1 cellular context compared by ENCODE assay signal in the genomic region with DNA sequence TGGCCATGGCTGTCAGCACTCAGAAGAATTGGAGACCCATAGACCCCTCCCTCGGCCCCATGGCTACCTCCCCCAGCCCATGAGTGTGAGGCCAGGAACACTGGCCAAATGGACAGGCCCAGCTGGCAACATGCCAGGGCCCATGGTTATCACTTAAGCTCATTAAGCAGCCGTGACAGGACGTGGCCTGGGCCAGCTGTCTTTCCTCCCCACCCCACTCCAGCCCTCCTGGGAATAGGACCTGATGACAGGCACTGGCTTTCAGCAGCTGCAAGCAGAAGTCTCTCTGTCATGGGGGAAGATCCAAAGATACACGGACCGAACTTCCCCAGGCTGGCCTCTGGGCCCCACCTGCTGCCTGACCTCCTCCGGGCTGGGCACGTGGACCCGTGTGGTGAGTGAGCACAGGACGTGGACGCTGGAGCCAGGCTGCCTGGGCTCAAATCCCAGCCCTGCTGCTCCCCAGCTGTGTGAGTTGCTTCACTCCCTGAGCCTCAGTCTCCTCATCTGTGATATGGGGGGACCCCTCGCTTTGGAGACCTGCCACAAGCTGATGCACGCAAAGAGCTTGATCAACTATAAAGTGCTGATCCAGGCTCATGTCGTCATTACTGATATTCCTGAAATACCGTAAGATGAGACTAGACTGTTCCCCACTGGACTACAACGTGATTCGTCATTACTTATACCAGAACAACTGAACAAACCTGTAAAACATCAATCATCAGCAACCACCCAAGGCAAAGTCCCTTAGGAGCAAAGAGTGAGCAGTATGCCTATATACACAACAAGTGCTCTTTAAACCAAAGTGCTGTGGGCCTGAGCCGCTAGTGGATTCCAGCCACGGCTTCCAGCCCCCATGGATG.
TF ChIP-seq lines count a peak whose summit lies in the region.

No MANE protein-coding gene starts in this region.

TF ChIP-seq in HepG2, 621 proteins besides CTCF, POLR2A, EP300 and RAD21 (continued from another document and continues in another):
- TF ChIP-seq REL (CRISPR knock-in tag; conservative IDR thresholded peaks at IDR 0.05), result no peak
- TF ChIP-seq, protein P1, sequence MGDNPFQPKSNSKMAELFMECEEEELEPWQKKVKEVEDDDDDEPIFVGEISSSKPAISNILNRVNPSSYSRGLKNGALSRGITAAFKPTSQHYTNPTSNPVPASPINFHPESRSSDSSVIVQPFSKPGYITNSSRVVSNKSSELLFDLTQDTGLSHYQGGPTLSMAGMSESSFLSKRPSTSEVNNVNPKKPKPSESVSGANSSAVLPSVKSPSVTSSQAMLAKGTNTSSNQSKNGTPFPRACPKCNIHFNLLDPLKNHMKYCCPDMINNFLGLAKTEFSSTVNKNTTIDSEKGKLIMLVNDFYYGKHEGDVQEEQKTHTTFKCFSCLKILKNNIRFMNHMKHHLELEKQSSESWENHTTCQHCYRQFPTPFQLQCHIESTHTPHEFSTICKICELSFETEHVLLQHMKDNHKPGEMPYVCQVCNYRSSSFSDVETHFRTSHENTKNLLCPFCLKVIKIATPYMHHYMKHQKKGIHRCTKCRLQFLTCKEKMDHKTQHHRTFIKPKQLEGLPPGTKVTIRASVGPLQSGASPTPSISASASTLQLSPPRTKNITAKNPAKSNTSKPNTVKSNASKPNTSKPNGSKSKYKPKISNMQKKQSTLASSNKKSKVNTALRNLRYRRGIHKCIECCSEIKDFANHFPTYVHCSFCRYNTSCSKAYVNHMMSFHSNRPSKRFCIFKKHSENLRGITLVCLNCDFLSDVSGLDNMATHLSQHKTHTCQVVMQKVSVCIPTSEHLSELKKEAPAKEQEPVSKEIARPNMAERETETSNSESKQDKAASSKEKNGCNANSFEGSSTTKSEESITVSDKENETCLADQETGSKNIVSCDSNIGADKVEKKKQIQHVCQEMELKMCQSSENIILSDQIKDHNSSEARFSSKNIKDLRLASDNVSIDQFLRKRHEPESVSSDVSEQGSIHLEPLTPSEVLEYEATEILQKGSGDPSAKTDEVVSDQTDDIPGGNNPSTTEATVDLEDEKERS (CRISPR knock-in tag; IDR thresholded peaks at IDR 0.05), result peak; percentile 73; the same call in 1 of the 2 replicates
- TF ChIP-seq, protein P2, sequence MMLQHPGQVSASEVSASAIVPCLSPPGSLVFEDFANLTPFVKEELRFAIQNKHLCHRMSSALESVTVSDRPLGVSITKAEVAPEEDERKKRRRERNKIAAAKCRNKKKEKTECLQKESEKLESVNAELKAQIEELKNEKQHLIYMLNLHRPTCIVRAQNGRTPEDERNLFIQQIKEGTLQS (CRISPR knock-in tag; IDR thresholded peaks at IDR 0.05), result no peak
- TF ChIP-seq, protein P3, sequence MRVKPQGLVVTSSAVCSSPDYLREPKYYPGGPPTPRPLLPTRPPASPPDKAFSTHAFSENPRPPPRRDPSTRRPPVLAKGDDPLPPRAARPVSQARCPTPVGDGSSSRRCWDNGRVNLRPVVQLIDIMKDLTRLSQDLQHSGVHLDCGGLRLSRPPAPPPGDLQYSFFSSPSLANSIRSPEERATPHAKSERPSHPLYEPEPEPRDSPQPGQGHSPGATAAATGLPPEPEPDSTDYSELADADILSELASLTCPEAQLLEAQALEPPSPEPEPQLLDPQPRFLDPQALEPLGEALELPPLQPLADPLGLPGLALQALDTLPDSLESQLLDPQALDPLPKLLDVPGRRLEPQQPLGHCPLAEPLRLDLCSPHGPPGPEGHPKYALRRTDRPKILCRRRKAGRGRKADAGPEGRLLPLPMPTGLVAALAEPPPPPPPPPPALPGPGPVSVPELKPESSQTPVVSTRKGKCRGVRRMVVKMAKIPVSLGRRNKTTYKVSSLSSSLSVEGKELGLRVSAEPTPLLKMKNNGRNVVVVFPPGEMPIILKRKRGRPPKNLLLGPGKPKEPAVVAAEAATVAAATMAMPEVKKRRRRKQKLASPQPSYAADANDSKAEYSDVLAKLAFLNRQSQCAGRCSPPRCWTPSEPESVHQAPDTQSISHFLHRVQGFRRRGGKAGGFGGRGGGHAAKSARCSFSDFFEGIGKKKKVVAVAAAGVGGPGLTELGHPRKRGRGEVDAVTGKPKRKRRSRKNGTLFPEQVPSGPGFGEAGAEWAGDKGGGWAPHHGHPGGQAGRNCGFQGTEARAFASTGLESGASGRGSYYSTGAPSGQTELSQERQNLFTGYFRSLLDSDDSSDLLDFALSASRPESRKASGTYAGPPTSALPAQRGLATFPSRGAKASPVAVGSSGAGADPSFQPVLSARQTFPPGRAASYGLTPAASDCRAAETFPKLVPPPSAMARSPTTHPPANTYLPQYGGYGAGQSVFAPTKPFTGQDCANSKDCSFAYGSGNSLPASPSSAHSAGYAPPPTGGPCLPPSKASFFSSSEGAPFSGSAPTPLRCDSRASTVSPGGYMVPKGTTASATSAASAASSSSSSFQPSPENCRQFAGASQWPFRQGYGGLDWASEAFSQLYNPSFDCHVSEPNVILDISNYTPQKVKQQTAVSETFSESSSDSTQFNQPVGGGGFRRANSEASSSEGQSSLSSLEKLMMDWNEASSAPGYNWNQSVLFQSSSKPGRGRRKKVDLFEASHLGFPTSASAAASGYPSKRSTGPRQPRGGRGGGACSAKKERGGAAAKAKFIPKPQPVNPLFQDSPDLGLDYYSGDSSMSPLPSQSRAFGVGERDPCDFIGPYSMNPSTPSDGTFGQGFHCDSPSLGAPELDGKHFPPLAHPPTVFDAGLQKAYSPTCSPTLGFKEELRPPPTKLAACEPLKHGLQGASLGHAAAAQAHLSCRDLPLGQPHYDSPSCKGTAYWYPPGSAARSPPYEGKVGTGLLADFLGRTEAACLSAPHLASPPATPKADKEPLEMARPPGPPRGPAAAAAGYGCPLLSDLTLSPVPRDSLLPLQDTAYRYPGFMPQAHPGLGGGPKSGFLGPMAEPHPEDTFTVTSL (CRISPR knock-in tag; IDR thresholded peaks at IDR 0.05; ENCODE audit: borderline replicate concordance), result no peak
- no peak for TF ChIP-seq FOXA1 (IDR thresholded peaks at IDR 0.05)
- TF ChIP-seq FOXA1 (CRISPR knock-in tag; IDR thresholded peaks at IDR 0.05), result 0 out of 2 replicates have a peak, but pooled peaks have one; percentile 13
- TF ChIP-seq, protein P4, sequence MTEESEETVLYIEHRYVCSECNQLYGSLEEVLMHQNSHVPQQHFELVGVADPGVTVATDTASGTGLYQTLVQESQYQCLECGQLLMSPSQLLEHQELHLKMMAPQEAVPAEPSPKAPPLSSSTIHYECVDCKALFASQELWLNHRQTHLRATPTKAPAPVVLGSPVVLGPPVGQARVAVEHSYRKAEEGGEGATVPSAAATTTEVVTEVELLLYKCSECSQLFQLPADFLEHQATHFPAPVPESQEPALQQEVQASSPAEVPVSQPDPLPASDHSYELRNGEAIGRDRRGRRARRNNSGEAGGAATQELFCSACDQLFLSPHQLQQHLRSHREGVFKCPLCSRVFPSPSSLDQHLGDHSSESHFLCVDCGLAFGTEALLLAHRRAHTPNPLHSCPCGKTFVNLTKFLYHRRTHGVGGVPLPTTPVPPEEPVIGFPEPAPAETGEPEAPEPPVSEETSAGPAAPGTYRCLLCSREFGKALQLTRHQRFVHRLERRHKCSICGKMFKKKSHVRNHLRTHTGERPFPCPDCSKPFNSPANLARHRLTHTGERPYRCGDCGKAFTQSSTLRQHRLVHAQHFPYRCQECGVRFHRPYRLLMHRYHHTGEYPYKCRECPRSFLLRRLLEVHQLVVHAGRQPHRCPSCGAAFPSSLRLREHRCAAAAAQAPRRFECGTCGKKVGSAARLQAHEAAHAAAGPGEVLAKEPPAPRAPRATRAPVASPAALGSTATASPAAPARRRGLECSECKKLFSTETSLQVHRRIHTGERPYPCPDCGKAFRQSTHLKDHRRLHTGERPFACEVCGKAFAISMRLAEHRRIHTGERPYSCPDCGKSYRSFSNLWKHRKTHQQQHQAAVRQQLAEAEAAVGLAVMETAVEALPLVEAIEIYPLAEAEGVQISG (CRISPR knock-in tag; IDR thresholded peaks at IDR 0.05), result peak; percentile 29; the same call in 1 of the 2 replicates
- TF ChIP-seq ZNF775 (CRISPR knock-in tag; IDR thresholded peaks at IDR 0.05; ENCODE audit: borderline replicate concordance), result peak; percentile 2; the same call in 1 of the 2 replicates
- 0 out of 2 replicates have a peak, but pooled peaks have one; percentile 30 for TF ChIP-seq GTF3A (CRISPR knock-in tag; conservative IDR thresholded peaks at IDR 0.05)
- TF ChIP-seq ADNP (CRISPR knock-in tag; IDR thresholded peaks at IDR 0.05), result 0 out of 2 replicates have a peak, but pooled peaks have one; percentile 51
- 0 out of 2 replicates have a peak, but pooled peaks have one; percentile 65 for TF ChIP-seq ZSCAN25 (CRISPR knock-in tag; IDR thresholded peaks at IDR 0.05)
- no peak for TF ChIP-seq ZNF207 (IDR thresholded peaks at IDR 0.05; ENCODE audit: borderline replicate concordance)
- TF ChIP-seq, protein P5, sequence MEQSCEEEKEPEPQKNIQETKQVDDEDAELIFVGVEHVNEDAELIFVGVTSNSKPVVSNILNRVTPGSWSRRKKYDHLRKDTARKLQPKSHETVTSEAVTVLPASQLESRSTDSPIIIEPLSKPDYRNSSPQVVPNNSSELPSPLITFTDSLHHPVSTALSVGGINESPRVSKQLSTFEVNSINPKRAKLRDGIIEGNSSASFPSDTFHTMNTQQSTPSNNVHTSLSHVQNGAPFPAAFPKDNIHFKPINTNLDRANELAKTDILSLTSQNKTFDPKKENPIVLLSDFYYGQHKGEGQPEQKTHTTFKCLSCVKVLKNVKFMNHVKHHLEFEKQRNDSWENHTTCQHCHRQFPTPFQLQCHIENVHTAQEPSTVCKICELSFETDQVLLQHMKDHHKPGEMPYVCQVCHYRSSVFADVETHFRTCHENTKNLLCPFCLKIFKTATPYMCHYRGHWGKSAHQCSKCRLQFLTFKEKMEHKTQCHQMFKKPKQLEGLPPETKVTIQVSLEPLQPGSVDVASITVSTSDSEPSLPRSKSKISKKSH (CRISPR knock-in tag; IDR thresholded peaks at IDR 0.05; ENCODE audit: borderline replicate concordance), result peak; percentile 78; the same call in 1 of the 2 replicates
- TF ChIP-seq, protein P6, sequence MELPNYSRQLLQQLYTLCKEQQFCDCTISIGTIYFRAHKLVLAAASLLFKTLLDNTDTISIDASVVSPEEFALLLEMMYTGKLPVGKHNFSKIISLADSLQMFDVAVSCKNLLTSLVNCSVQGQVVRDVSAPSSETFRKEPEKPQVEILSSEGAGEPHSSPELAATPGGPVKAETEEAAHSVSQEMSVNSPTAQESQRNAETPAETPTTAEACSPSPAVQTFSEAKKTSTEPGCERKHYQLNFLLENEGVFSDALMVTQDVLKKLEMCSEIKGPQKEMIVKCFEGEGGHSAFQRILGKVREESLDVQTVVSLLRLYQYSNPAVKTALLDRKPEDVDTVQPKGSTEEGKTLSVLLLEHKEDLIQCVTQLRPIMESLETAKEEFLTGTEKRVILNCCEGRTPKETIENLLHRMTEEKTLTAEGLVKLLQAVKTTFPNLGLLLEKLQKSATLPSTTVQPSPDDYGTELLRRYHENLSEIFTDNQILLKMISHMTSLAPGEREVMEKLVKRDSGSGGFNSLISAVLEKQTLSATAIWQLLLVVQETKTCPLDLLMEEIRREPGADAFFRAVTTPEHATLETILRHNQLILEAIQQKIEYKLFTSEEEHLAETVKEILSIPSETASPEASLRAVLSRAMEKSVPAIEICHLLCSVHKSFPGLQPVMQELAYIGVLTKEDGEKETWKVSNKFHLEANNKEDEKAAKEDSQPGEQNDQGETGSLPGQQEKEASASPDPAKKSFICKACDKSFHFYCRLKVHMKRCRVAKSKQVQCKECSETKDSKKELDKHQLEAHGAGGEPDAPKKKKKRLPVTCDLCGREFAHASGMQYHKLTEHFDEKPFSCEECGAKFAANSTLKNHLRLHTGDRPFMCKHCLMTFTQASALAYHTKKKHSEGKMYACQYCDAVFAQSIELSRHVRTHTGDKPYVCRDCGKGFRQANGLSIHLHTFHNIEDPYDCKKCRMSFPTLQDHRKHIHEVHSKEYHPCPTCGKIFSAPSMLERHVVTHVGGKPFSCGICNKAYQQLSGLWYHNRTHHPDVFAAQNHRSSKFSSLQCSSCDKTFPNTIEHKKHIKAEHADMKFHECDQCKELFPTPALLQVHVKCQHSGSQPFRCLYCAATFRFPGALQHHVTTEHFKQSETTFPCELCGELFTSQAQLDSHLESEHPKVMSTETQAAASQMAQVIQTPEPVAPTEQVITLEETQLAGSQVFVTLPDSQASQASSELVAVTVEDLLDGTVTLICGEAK (IDR thresholded peaks at IDR 0.05), result no peak
- TF ChIP-seq, protein P6 (CRISPR knock-in tag; IDR thresholded peaks at IDR 0.05), result peak; percentile 60; the same call in 1 of the 2 replicates
- TF ChIP-seq GPN1 (CRISPR knock-in tag; IDR thresholded peaks at IDR 0.05; ENCODE audit: borderline replicate concordance), result no peak
- no peak for TF ChIP-seq ZFP90 (CRISPR knock-in tag; IDR thresholded peaks at IDR 0.05; ENCODE audit: borderline replicate concordance)
- 0 out of 2 replicates have a peak, but pooled peaks have one; percentile 34 for TF ChIP-seq DMAP1 (CRISPR knock-in tag; IDR thresholded peaks at IDR 0.05)
- no peak for TF ChIP-seq NR3C1 (CRISPR knock-in tag; IDR thresholded peaks at IDR 0.05)
- TF ChIP-seq KLF16 (CRISPR knock-in tag; IDR thresholded peaks at IDR 0.05), result no peak
- TF ChIP-seq RFXAP (CRISPR knock-in tag; IDR thresholded peaks at IDR 0.05; ENCODE audit: borderline replicate concordance), result no peak
- peak; percentile 45; the same call in 1 of the 2 replicates for TF ChIP-seq RBAK (CRISPR knock-in tag; IDR thresholded peaks at IDR 0.05)
- 0 out of 2 replicates have a peak, but pooled peaks have one; percentile 15 for TF ChIP-seq ZNF788 (CRISPR knock-in tag; IDR thresholded peaks at IDR 0.05; ENCODE audit: borderline replicate concordance)
- TF ChIP-seq HES4 (CRISPR knock-in tag; IDR thresholded peaks at IDR 0.05; ENCODE audit: borderline replicate concordance), result 0 out of 2 replicates have a peak, but pooled peaks have one; percentile 46
- TF ChIP-seq RBM22 (optimal IDR thresholded peaks at IDR 0.05; ENCODE audit: low read length), result no peak
- TF ChIP-seq ZSCAN31 (CRISPR knock-in tag; IDR thresholded peaks at IDR 0.05; ENCODE audit: low read depth), result no peak
- TF ChIP-seq SRY (CRISPR knock-in tag; IDR thresholded peaks at IDR 0.05), result no peak
- TF ChIP-seq MTA1 (CRISPR knock-in tag; IDR thresholded peaks at IDR 0.05; ENCODE audit: borderline replicate concordance), result peak; percentile 21; the same call in 1 of the 2 replicates
